ENCODE assay signal across 8 cellular contexts in genomic region chr11:30586251-30587144, GRCh38. TPM values are rescaled to one million over a fixed set of nuclear protein-coding genes. Genes with fewer than 3 reads are reported as not detected.
DNase-seq lines count a peak whose midpoint lies in the region; ATAC-seq and TF ChIP-seq lines count a peak whose summit lies in the region.

A gene with protein sequence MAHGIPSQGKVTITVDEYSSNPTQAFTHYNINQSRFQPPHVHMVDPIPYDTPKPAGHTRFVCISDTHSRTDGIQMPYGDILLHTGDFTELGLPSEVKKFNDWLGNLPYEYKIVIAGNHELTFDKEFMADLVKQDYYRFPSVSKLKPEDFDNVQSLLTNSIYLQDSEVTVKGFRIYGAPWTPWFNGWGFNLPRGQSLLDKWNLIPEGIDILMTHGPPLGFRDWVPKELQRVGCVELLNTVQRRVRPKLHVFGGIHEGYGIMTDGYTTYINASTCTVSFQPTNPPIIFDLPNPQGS (minus strand): TSS chr11:30586353. CDS start chr11:30580373, 5,980 bp downstream.

- TF ChIP-seq CTCF in mucosa of descending colon (IDR thresholded peaks at IDR 0.05) (no peak), upper lobe of right lung (IDR thresholded peaks at IDR 0.05) (peak; percentile 30)

- no peak within 1 kb of the TSS for H3K27ac ChIP-seq in upper lobe of right lung

- H3K9me3 ChIP-seq in endocrine pancreas (ENCODE audit: control insufficient read depth, low read length) (no peaks in the 10 kb centered on the region), mucosa of descending colon (no peaks in the 10 kb centered on the region), upper lobe of right lung (no peaks in the 10 kb centered on the region)

- ATAC-seq in GM18867 (IDR thresholded peaks at IDR 0.05; ENCODE audit: unreplicated experiment): peak; percentile 97
- peak; percentile 73 for ATAC-seq in HG03060 (IDR thresholded peaks at IDR 0.05; ENCODE audit: low read depth, unreplicated experiment)
- ATAC-seq in mucosa of descending colon: peak; percentile 85
- peak; percentile 75 for ATAC-seq in upper lobe of right lung

- peak within 1 kb of the TSS; percentile 11 for H3K4me3 ChIP-seq in endocrine pancreas (ENCODE audit: control insufficient read depth, insufficient read depth, low read length)
- H3K4me3 ChIP-seq in mucosa of descending colon: no peak within 1 kb of the TSS
- H3K4me3 ChIP-seq in upper lobe of right lung: peak within 1 kb of the TSS; percentile 52

- peak; percentile 22 for DNase-seq in CD1c-positive myeloid dendritic cell (ENCODE audit: extremely low spot score)
- peak; percentile 47 for DNase-seq in SKM-1 (lab: John Stamatoyannopoulos, UW; ENCODE audit: unreplicated experiment)
- DNase-seq in mucosa of descending colon: peak; percentile 22 to 55 (median 48)
- peak; percentile 65 for DNase-seq in upper lobe of right lung
- DNase-seq in erythroblast (lab: John Stamatoyannopoulos, UW): no peak

- H3K4me1 ChIP-seq in endocrine pancreas (ENCODE audit: control insufficient read depth, insufficient read depth, low read length) (no peaks in the 10 kb centered on the region), mucosa of descending colon (ENCODE audit: low read depth) (peaks cover 15% of the 10 kb centered on the region), upper lobe of right lung (peaks cover 12% of the 10 kb centered on the region)

- TF ChIP-seq POLR2A in erythroblast (IDR thresholded peaks at IDR 0.05; ENCODE audit: low read length): no peak

- intact Hi-C loops in mucosa of descending colon (cut with DNase I, micrococcal nuclease) (no loop called here), upper lobe of right lung (cut with DNase I) (no loop called here)

- no peaks in the 10 kb centered on the region for H3K27me3 ChIP-seq in endocrine pancreas (ENCODE audit: control insufficient read depth, insufficient read depth, low read length)
- peaks cover 53% of the 10 kb centered on the region for H3K27me3 ChIP-seq in upper lobe of right lung

- H3K36me3 ChIP-seq in endocrine pancreas (ENCODE audit: control insufficient read depth, insufficient read depth, low read length) (no peaks in the 10 kb centered on the region), mucosa of descending colon (ENCODE audit: low read depth) (no peaks in the 10 kb centered on the region), upper lobe of right lung (no peaks in the 10 kb centered on the region)

- peak within 1 kb of the TSS; percentile 44 for H3K9ac ChIP-seq in endocrine pancreas (ENCODE audit: control insufficient read depth, insufficient read depth, low read length)

RNA-seq across cellular contexts. Expression of the gene that starts here (rescaled TPM):
- total RNA-seq in mucosa of descending colon (10 to 100 TPM in 1 of 3 donors, 1 to 10 TPM in 1, under 1 TPM in 1; 0.64 to 10.1 (median 1.6) TPM), upper lobe of right lung (1.3 TPM)

Comparison
In these comparisons a context has a peak if more than half of its experiments do, and no peak if none do; other contexts are left out.
1. DNase-seq: peak in CD1c-positive myeloid dendritic cell (single experiment), SKM-1 (single experiment), mucosa of descending colon (3 of 3) and upper lobe of right lung (single experiment); none in erythroblast (0 of 2).
2. Peak in every context shown above with its lines, with median percentiles within 50 percentile points of each other: ATAC-seq.